9 cellular contexts compared by ENCODE assay signal in genomic region chr20:50729925-50730764, GRCh38. TPM values are rescaled to one million over a fixed set of nuclear protein-coding genes. Genes with fewer than 3 reads are reported as not detected.
DNase-seq lines count a peak whose midpoint lies in the region; ATAC-seq and TF ChIP-seq lines count a peak whose summit lies in the region.
"Had no signal": no experiment of that assay in that cellular context is flagged by ENCODE, and none has a peak within 500 bp of the region (broad histone marks: within the 10 kb centered on the region; RNA-seq: fewer than 3 reads in every experiment).

No MANE protein-coding gene starts in this region.

- no peaks in the 10 kb centered on the region for H3K27me3 ChIP-seq in lung (ENCODE audit: control insufficient read depth, insufficient read depth)
- no peaks in the 10 kb centered on the region for H3K27me3 ChIP-seq in upper lobe of right lung

- H3K4me3 Mint-ChIP-seq in central memory CD8-positive, alpha-beta T cell, result peak overlapping the region; percentile 88

- H3K27ac ChIP-seq in lung (ENCODE audit: low read depth in 1 of 2, low read length in 1 of 2) (peak overlapping the region; percentile 68 to 86), upper lobe of right lung (peak overlapping the region; percentile 66)

- no peaks in the 10 kb centered on the region for H3K27me3 Mint-ChIP-seq in central memory CD8-positive, alpha-beta T cell

- H3K36me3 ChIP-seq in lung (ENCODE audit: control insufficient read depth in 2 of 2, insufficient read depth in 2 of 2, low read length in 2 of 2) (no peaks in the 10 kb centered on the region), upper lobe of right lung (no peaks in the 10 kb centered on the region)

- no peak for TF ChIP-seq CTCF in lung (IDR thresholded peaks at IDR 0.05; ENCODE audit: control extremely low read depth, extremely low read depth)
- TF ChIP-seq CTCF in upper lobe of right lung (IDR thresholded peaks at IDR 0.05), result no peak

- intact Hi-C loops in upper lobe of right lung (cut with DNase I), result no loop called here

- H3K9me3 Mint-ChIP-seq in central memory CD8-positive, alpha-beta T cell, result no peaks in the 10 kb centered on the region

- H3K36me3 Mint-ChIP-seq in central memory CD8-positive, alpha-beta T cell (ENCODE audit: insufficient read depth), result peaks cover 6% of the 10 kb centered on the region

- H3K4me3 ChIP-seq in lung (peak overlapping the region; percentile 90), upper lobe of right lung (peak overlapping the region; percentile 90)

- DNase-seq in DMS79 (lab: John Stamatoyannopoulos, UW), result peak; percentile 48
- peak; percentile 21 for DNase-seq in NAMALWA (ENCODE audit: low spot score)
- no peak for DNase-seq in central memory CD8-positive, alpha-beta T cell (ENCODE audit: low spot score in 2 of 2)
- no peak for DNase-seq in lung (ENCODE audit: low spot score)
- DNase-seq in upper lobe of right lung, result no peak

- H3K4me1 ChIP-seq in lung (ENCODE audit: control insufficient read depth in 2 of 2, insufficient read depth in 2 of 2, low read length in 2 of 2) (peaks cover 3 to 5% of the 10 kb centered on the region in 2 donors), upper lobe of right lung (peaks cover 21% of the 10 kb centered on the region)

- H3K9me3 ChIP-seq in lung (ENCODE audit: control insufficient read depth in 2 of 2, insufficient read depth in 1 of 2, low read length in 1 of 2) (no peaks in the 10 kb centered on the region), upper lobe of right lung (no peaks in the 10 kb centered on the region)

- ATAC-seq in central memory CD8-positive, alpha-beta T cell (replicated peaks; ENCODE audit: extremely low read depth, poor library complexity, severe bottlenecking), result no peak
- no peak for ATAC-seq in lung (ENCODE audit: insufficient read depth, low FRiP score)
- no peak for ATAC-seq in upper lobe of right lung
- no peak for ATAC-seq in GM19397 (IDR thresholded peaks at IDR 0.05; ENCODE audit: unreplicated experiment)
- no peak for ATAC-seq in GM21619 (IDR thresholded peaks at IDR 0.05; ENCODE audit: unreplicated experiment)
- no peak for ATAC-seq in GM18858 (IDR thresholded peaks at IDR 0.05; ENCODE audit: unreplicated experiment)

- peak overlapping the region; percentile 86 for H3K27ac Mint-ChIP-seq in central memory CD8-positive, alpha-beta T cell (ENCODE audit: low read depth)

- H3K4me1 Mint-ChIP-seq in central memory CD8-positive, alpha-beta T cell, result peaks cover 10% of the 10 kb centered on the region

- WGBS in lung, 2 donors, result 37 to 41% methylated on average over 21 of the region's 21 CpGs

RNA-seq across cellular contexts. Expression of gene PARD6B, which starts 1.2 kb away (rescaled TPM):
- total RNA-seq in lung (10 to 100 TPM; 38.1 to 41.8 TPM), upper lobe of right lung (43.2 TPM)
- polyA plus RNA-seq in lung, result 10 to 100 TPM in 1 of 2 donors, 1 to 10 TPM in 1; 2.0 to 13.4 TPM

RNA-seq across cellular contexts. Expression of gene RIPOR3, which starts 38.8 kb away (rescaled TPM):
- total RNA-seq in lung (1 to 10 TPM; 4.3 to 7.9 TPM), upper lobe of right lung (6.8 TPM)
- polyA plus RNA-seq in lung, result 1 to 10 TPM; 7.4 to 9.9 TPM
- total RNA-seq: T-helper 2 cell treated with Interferon-gamma antibody and Interleukin-4, amounts not matched to agents 100 ng/mL and 5 ng/mL, for 36 hours had no signal

Comparison
In these comparisons a context has a peak if more than half of its experiments do, and no peak if none do; other contexts are left out.
1. DNase-seq: peak in DMS79 (single experiment) and NAMALWA (single experiment); none in central memory CD8-positive, alpha-beta T cell (0 of 2), lung (single experiment) and upper lobe of right lung (single experiment).